In the genomic region with DNA sequence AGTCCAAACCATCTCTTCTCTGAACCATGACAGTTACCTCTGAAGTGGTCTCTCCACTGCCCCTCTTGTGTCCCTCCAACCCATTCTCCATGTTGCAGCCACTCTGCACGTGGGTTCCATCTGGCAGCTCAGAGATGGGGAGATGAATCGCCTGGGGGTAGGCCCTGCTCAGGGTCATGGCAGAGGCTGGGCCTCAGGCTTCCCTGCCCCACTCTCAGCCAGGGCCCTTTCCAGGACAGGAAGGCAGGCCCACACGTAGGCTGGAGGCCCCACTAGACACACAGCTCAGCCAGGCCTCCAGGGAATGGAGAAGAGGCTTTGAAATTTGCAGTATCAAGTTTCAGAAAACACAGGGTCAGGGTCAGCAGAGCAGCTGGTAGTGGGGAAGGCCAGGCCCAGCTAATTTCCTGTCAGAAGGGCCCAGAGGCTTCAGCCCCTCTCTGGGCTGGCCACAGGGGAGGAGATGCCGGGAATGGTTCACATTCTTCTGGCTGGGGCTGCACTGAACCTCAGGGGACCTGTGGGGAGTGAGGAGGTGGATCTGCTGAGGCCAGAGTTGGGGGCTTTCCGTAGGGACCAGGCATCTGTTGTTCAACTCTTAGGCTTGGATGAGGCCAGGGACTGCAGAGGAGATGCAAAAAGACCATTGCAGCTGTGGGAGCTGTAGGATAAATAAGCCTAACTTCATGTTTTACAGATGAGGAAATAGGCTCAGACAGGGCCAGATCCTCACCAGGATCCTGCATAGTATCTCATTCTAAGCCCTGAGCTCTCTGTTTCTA, we compare ENCODE assay signal across 9 cellular contexts.
DNase-seq lines count a peak whose midpoint lies in the region; ATAC-seq and TF ChIP-seq lines count a peak whose summit lies in the region.
"Had no signal": no experiment of that assay in that cellular context is flagged by ENCODE, and none has a peak within 500 bp of the region (broad histone marks: within the 10 kb centered on the region; RNA-seq: fewer than 3 reads in every experiment).

No MANE protein-coding gene starts in this region.

- no peaks in the 10 kb centered on the region for H3K27me3 ChIP-seq in Caco-2 (replicated peaks; ENCODE audit: control insufficient read depth, insufficient read depth, low read length)
- H3K27me3 ChIP-seq in HUES64 (ENCODE audit: insufficient read depth, low read length) = no peaks in the 10 kb centered on the region
- H3K27me3 ChIP-seq in neuronal stem cell (ENCODE audit: control insufficient read depth in 3 of 3, insufficient read depth in 3 of 3, low read depth in 1 of 3, low read length in 3 of 3) = no peaks in the 10 kb centered on the region

- H2BK12ac ChIP-seq in neuronal stem cell (ENCODE audit: low read length) = no peak overlapping the region

- H3K4me1 ChIP-seq in Caco-2 = peaks cover 18% of the 10 kb centered on the region
- peaks cover 6% of the 10 kb centered on the region; the same call in 1 of the 2 replicates for H3K4me1 ChIP-seq in HUES64 (ENCODE audit: insufficient read depth, low read length)
- H3K4me1 ChIP-seq in neuronal stem cell (ENCODE audit: control insufficient read depth in 2 of 2, insufficient read depth in 1 of 2, low read depth in 1 of 2, low read length in 2 of 2) = peaks cover 12 to 15% of the 10 kb centered on the region in 2 donors

- H3K36me3 ChIP-seq in Caco-2 (ENCODE audit: control insufficient read depth, insufficient read depth, low read length) (no peaks in the 10 kb centered on the region), HUES64 (ENCODE audit: insufficient read depth, low read length) (no peaks in the 10 kb centered on the region), neuronal stem cell (replicated peaks in 1 of 2; ENCODE audit: control insufficient read depth in 2 of 2, insufficient read depth in 2 of 2, low read length in 2 of 2) (no peaks in the 10 kb centered on the region)

- H3K4me2 ChIP-seq in neuronal stem cell (ENCODE audit: insufficient read depth, low read length, poor library complexity, severe bottlenecking) = no peak overlapping the region

- H3K4ac ChIP-seq in neuronal stem cell (ENCODE audit: low read length) = no peak overlapping the region

- H2AK5ac ChIP-seq in neuronal stem cell (ENCODE audit: low read depth, low read length) = no peak overlapping the region

- H3K79me1 ChIP-seq in neuronal stem cell (ENCODE audit: low read depth, low read length) = no peaks in the 10 kb centered on the region

- H3K4me3 ChIP-seq in Caco-2 (ENCODE audit: low read depth, low read length) = no peak overlapping the region
- no peak overlapping the region for H3K4me3 ChIP-seq in HUES64 (ENCODE audit: low read length)
- no peak overlapping the region for H3K4me3 ChIP-seq in neuronal stem cell (ENCODE audit: low read length in 2 of 2)

- H2BK5ac ChIP-seq in neuronal stem cell (ENCODE audit: low read length) = no peak overlapping the region

- H3K14ac ChIP-seq in neuronal stem cell (ENCODE audit: low read length) = no peak overlapping the region

- peaks cover 7% of the 10 kb centered on the region for H3K36me3 Mint-ChIP-seq in Caco-2 (ENCODE audit: insufficient read depth, unreplicated experiment)

- H3K9ac ChIP-seq in HUES64 (ENCODE audit: low read depth, low read length) = no peak overlapping the region
- H3K9ac ChIP-seq in neuronal stem cell (ENCODE audit: low read depth, low read length, poor library complexity) = no peak overlapping the region

- peak overlapping the region; percentile 15 for H3K18ac ChIP-seq in neuronal stem cell (ENCODE audit: low read length)

- H3K27ac Mint-ChIP-seq in Caco-2 (ENCODE audit: unreplicated experiment) = peak overlapping the region; percentile 7
- H3K27ac Mint-ChIP-seq: stimulated activated naive CD8-positive, alpha-beta T cell treated with anti-CD3 and anti-CD28 coated beads, Interleukin-15, Interleukin-2, amounts not matched to agents 100 ng/mL and 50 ng/mL, for 24 hours had no signal

- H3K27ac ChIP-seq in HUES64 (ENCODE audit: low read depth, low read length) (peak overlapping the region; percentile 78), neuronal stem cell (replicated peaks; ENCODE audit: low read length) (peak overlapping the region; percentile 12)

- no peaks in the 10 kb centered on the region for H3K9me3 Mint-ChIP-seq in Caco-2 (ENCODE audit: unreplicated experiment)
- H3K9me3 Mint-ChIP-seq: stimulated activated naive CD8-positive, alpha-beta T cell treated with anti-CD3 and anti-CD28 coated beads, Interleukin-15, Interleukin-2, amounts not matched to agents 100 ng/mL and 50 ng/mL, for 24 hours had no signal

- no peak overlapping the region for H4K8ac ChIP-seq in neuronal stem cell (ENCODE audit: low read depth, low read length)

- POLR2A ChIA-PET in Caco-2 (lab: Charles Lee) = interaction anchor here (0.5 to 0.9 kb wide), 3 partner anchors 12 to 540 kb away, joined by 3 read pairs; partner anchors contain the start of gene ADM

- DNase-seq in Caco-2 (peak; percentile 35 to 68), ecto neural progenitor cell (ENCODE audit: low spot score) (peak; percentile 63), neuronal stem cell (ENCODE audit: low spot score) (no peak), activated T-cell treated with anti-CD3 and anti-CD28 coated beads for 4 hours (no peak)

- no peak overlapping the region for H3K23ac ChIP-seq in neuronal stem cell (ENCODE audit: low read depth, low read length, poor library complexity)

- no peak overlapping the region for H3K4me3 Mint-ChIP-seq in Caco-2 (ENCODE audit: unreplicated experiment)
- H3K4me3 Mint-ChIP-seq: stimulated activated naive CD8-positive, alpha-beta T cell treated with anti-CD3 and anti-CD28 coated beads, Interleukin-15, Interleukin-2, amounts not matched to agents 100 ng/mL and 50 ng/mL, for 24 hours had no signal

- CTCF ChIA-PET in Caco-2 (lab: Charles Lee) = interaction anchor here (0.6 kb wide), 1 partner anchor 207 kb away, joined by 3 read pairs; no protein-coding TSS in a partner anchor

- H4K91ac ChIP-seq in neuronal stem cell (ENCODE audit: low read depth, low read length, poor library complexity) = no peak overlapping the region

- TF ChIP-seq CTCF in Caco-2 (IDR thresholded peaks at IDR 0.05; ENCODE audit: insufficient read depth in 1 of 2, low read depth in 1 of 2, low read length in 1 of 2, severe bottlenecking in 1 of 2, unreplicated experiment in 1 of 2) = no peak

- WGBS in HUES64 = 66% methylated on average over 5 of the region's 5 CpGs
- no CpG with 5 or more reads among the region's 5 CpGs for WGBS in neuronal stem cell (ENCODE audit: extremely low coverage in 2 of 2, insufficient read length in 2 of 2, insufficient replicate concordance in 1 of 2), 2 donors

- peaks cover 35% of the 10 kb centered on the region for H3K4me1 Mint-ChIP-seq in Caco-2 (ENCODE audit: low read depth, unreplicated experiment)

- BruUV-seq in Caco-2 (replicated peaks; lab: Mats Ljungman, UMichigan) = no TSS peak

- H2BK120ac ChIP-seq in neuronal stem cell (ENCODE audit: low read depth, low read length) = no peak overlapping the region

- H2AFZ ChIP-seq in neuronal stem cell (ENCODE audit: low read length) = peak overlapping the region; percentile 81

- no peak overlapping the region for H2BK15ac ChIP-seq in neuronal stem cell (ENCODE audit: low read length)

- intact Hi-C loops in Caco-2 (cut with micrococcal nuclease; ENCODE audit: unreplicated experiment) = no loop called here

- no peaks in the 10 kb centered on the region for H3K27me3 Mint-ChIP-seq in Caco-2 (ENCODE audit: insufficient read depth, unreplicated experiment)
- H3K27me3 Mint-ChIP-seq: stimulated activated naive CD8-positive, alpha-beta T cell treated with anti-CD3 and anti-CD28 coated beads, Interleukin-15, Interleukin-2, amounts not matched to agents 100 ng/mL and 50 ng/mL, for 24 hours had no signal

- no peaks in the 10 kb centered on the region for H3K9me3 ChIP-seq in Caco-2
- H3K9me3 ChIP-seq in HUES64 (ENCODE audit: insufficient read depth, low read depth, low read length) = no peaks in the 10 kb centered on the region
- no peaks in the 10 kb centered on the region for H3K9me3 ChIP-seq in neuronal stem cell (replicated peaks in 1 of 2; ENCODE audit: control insufficient read depth in 2 of 2, insufficient read depth in 1 of 2, low read depth in 1 of 2, low read length in 2 of 2)

- ATAC-seq in GM19328 (IDR thresholded peaks at IDR 0.05; ENCODE audit: unreplicated experiment) (no peak), GM21515 (IDR thresholded peaks at IDR 0.05; ENCODE audit: unreplicated experiment) (no peak), HG02973 (IDR thresholded peaks at IDR 0.05; ENCODE audit: unreplicated experiment) (no peak)

Comparison
In these comparisons a context has a peak if more than half of its experiments do, and no peak if none do; other contexts are left out.
1. DNase-seq: peak in Caco-2 (2 of 2) and ecto neural progenitor cell (single experiment); none in neuronal stem cell (single experiment) and activated T-cell treated with anti-CD3 and anti-CD28 coated beads for 4 hours (single experiment).